In the genomic region with DNA sequence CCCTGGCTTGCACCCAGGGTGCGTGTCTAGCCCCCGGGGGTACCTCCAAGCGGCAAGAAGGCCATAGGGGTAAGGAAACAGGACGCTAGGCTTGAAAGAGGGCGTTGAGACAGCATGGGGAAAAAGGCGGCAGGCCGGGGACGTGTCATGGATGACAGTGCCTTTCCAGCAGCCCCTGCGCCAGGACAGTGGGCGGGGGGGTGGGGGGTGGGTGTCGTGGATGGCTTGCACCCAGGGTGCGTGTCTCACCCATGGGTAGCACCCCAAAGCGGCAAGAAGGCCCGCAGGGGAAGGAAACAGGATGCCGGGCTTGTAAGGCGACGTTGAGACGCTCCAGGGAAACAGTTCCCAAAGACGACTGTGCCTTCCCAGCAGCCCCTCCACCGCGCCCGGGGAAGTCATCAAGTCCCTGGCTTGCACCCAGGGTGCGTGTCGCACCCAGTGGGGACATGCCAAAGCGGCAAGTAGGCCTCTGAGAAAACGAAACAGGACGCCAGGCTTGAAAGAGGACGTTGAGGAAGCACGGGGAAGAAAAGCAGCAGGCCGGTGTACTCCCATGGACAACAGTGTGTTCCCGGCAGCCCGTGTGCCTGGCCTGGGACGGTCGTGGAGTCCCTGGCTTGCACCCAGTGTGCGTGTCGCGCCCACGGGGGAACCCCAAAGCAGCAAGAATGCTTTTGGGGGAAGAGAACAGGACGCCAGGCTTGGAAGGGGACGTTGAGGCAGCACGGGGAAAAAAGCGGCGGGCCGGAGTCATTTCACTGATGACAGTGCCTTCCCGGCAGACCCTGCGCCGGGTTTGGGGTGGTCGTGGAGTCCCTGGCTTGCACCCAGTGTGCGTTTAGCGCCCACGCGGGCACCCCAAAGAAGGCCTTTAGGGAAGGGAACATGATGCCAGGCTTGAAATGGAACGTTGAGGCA, we compare ENCODE assay signal across 22 cellular contexts.
"Had no signal": no experiment of that assay in that cellular context is flagged by ENCODE, and none has a peak within 500 bp of the region (broad histone marks: within the 10 kb centered on the region; RNA-seq: fewer than 3 reads in every experiment).

No MANE protein-coding gene starts in this region.

- ATAC-seq: activated CD8-positive, alpha-beta T cell treated with anti-CD3 and anti-CD28 coated beads for 36 hours; activated T-cell treated with anti-CD3 and anti-CD28 coated beads, Interleukin-2, amount 50 U/mL, for 72 hours had no signal

- H3K36me3 ChIP-seq: Peyer's patch, SJCRH30 had no signal

- H3K4me3 ChIP-seq: Peyer's patch, SJCRH30 had no signal

- H3K27ac ChIP-seq: Peyer's patch, RWPE1, SJCRH30, VCaP had no signal

- H3K27me3 ChIP-seq: Peyer's patch had no signal

- H3K9me3 ChIP-seq: SJCRH30, SK-N-SH had no signal

- H3K4me1 ChIP-seq: Peyer's patch, SJCRH30 had no signal

- DNase-seq: activated CD4-positive, CD25-positive, alpha-beta regulatory T cell; activated CD8-positive, alpha-beta memory T cell treated with anti-CD3 and anti-CD28 coated beads, Interleukin-2, amount 50 U/mL, for 4 hours; activated CD8-positive, alpha-beta T cell treated with anti-CD3 and anti-CD28 coated beads for 36 hours; activated naive CD4-positive, alpha-beta T cell; activated T-cell treated with anti-CD3 and anti-CD28 coated beads, Interleukin-2, amount 50 U/mL, for 72 hours; Kasumi-1; KBM-7; NCI-H1105 treated with DMSO at 0.1 percent for 48 hours; NCI-H1436 treated with DMSO at 0.1 percent for 48 hours; NCI-H187; NCI-H2081 treated with DMSO at 0.1 percent for 48 hours; NCI-H2227 treated with DMSO at 0.1 percent for 48 hours; NCI-H526; NCI-H774; Peyer's patch; Right ventricle myocardium superior; SJCRH30; SK-N-SH; T-helper 1 cell had no signal

- FAIRE-seq: bronchial epithelial cell had no signal
